9 cellular contexts compared by ENCODE assay signal in genomic region chr16:2720063-2720455, GRCh38. TPM values are rescaled to one million over a fixed set of nuclear protein-coding genes. Genes with fewer than 3 reads are reported as not detected.
DNase-seq lines count a peak whose midpoint lies in the region; ATAC-seq, FAIRE-seq and TF ChIP-seq lines count a peak whose summit lies in the region.
"Had no signal": no experiment of that assay in that cellular context is flagged by ENCODE, and none has a peak within 500 bp of the region (broad histone marks: within the 10 kb centered on the region; RNA-seq: fewer than 3 reads in every experiment).

Gene PRSS27, minus strand, starts transcription at chr16:2720224. Its CDS starts 64 bp downstream, at chr16:2720160.

- H4K12ac ChIP-seq in trophoblast cell (ENCODE audit: low read depth, low read length), result peak within 1 kb of the TSS; percentile 91

- H3K18ac ChIP-seq in trophoblast cell (ENCODE audit: low read length), result peak within 1 kb of the TSS; percentile 84

- CTCF ChIA-PET in RWPE1 (lab: Yijun Ruan, JAX), result interaction anchor here (0.5 to 1.2 kb wide), 4 partner anchors 12 to 190 kb away, joined by 3 to 4 read pairs (median 4); no protein-coding TSS in a partner anchor

- ATAC-seq in DND-41 (ENCODE audit: insufficient read depth, low read depth), result no peak

- peak within 1 kb of the TSS; percentile 21 for H3K4ac ChIP-seq in trophoblast cell (ENCODE audit: low read depth, low read length)

- no peaks in the 10 kb centered on the region for H3K9me3 ChIP-seq in DND-41 (ENCODE audit: insufficient read depth, low read length, severe bottlenecking)
- no peaks in the 10 kb centered on the region for H3K9me3 ChIP-seq in esophagus muscularis mucosa
- no peaks in the 10 kb centered on the region for H3K9me3 ChIP-seq in trophoblast cell (ENCODE audit: insufficient read depth, low read depth, low read length)

- TF ChIP-seq EP300 in esophagus muscularis mucosa (IDR thresholded peaks at IDR 0.05), result no peak

- peak within 1 kb of the TSS; percentile 36 to 74; a peak in 3 of 4 replicates for H3K4me3 ChIP-seq in DND-41 (ENCODE audit: low read depth in 1 of 2, low read length in 2 of 2)
- peak within 1 kb of the TSS; percentile 72 to 86 (median 80) for H3K4me3 ChIP-seq in esophagus muscularis mucosa
- peak within 1 kb of the TSS; percentile 71 for H3K4me3 ChIP-seq in trophoblast cell (ENCODE audit: low read depth, low read length)

- H3K79me2 ChIP-seq in DND-41 (ENCODE audit: insufficient read depth, low read length), result no peaks in the 10 kb centered on the region
- H3K79me2 ChIP-seq in trophoblast cell (ENCODE audit: control insufficient read depth, insufficient read depth, low read length, poor library complexity), result peaks cover 2% of the 10 kb centered on the region

- H4K8ac ChIP-seq in trophoblast cell (ENCODE audit: low read depth, low read length), result peak within 1 kb of the TSS; percentile 93

- intact Hi-C loops in esophagus muscularis mucosa (cut with DNase I), result loop anchor here (2.0 kb wide), 1 partner anchor 33 kb away; the partner anchor contains the start of gene SRRM2

- H3K4me1 ChIP-seq in DND-41 (ENCODE audit: insufficient read depth, low read length), result peaks cover 40% of the 10 kb centered on the region
- peaks cover 14 to 37% (median 31%) of the 10 kb centered on the region in 4 donors for H3K4me1 ChIP-seq in esophagus muscularis mucosa
- H3K4me1 ChIP-seq in trophoblast cell (ENCODE audit: control insufficient read depth in 1 of 2, insufficient read depth in 2 of 2, low read length in 2 of 2), result peaks cover 11% of the 10 kb centered on the region in 2 experiments

- 85% methylated on average over 20 of the region's 27 CpGs for WGBS in esophagus muscularis mucosa
- no CpG with 5 or more reads among the region's 27 CpGs for WGBS in trophoblast cell (ENCODE audit: extremely low coverage, insufficient coverage, insufficient read length)

- no peak within 1 kb of the TSS for H2AK5ac ChIP-seq in trophoblast cell (ENCODE audit: low read length)

- H3K79me1 ChIP-seq in trophoblast cell (ENCODE audit: low read length), result no peaks in the 10 kb centered on the region

- H3K9ac ChIP-seq in DND-41 (ENCODE audit: low read depth, low read length), result peak within 1 kb of the TSS; percentile 88
- H3K9ac ChIP-seq in trophoblast cell (ENCODE audit: low read length), result peak within 1 kb of the TSS; percentile 10

- peaks cover 5% of the 10 kb centered on the region for H3K27me3 ChIP-seq in DND-41 (ENCODE audit: insufficient read depth, low read length, poor library complexity)
- H3K27me3 ChIP-seq in esophagus muscularis mucosa, result peaks cover 0 to 30% (median 2%) of the 10 kb centered on the region in 4 donors
- no peaks in the 10 kb centered on the region for H3K27me3 ChIP-seq in trophoblast cell (ENCODE audit: insufficient read depth, low read length)

- POLR2A ChIA-PET in RWPE1 (lab: Yijun Ruan, JAX; ENCODE audit: low non-redundant PET), result no interaction called here

- FAIRE-seq in D721Med (lab: Jason Lieb, UNC), result no peak

- H2BK120ac ChIP-seq in trophoblast cell (ENCODE audit: insufficient read depth, low read length, poor library complexity), result peak within 1 kb of the TSS; percentile 60

- H4K91ac ChIP-seq in trophoblast cell (ENCODE audit: low read depth, low read length), result peak within 1 kb of the TSS; percentile 82

- no peak for DNase-seq in DND-41
- DNase-seq in RWPE1 (ENCODE audit: low spot score), result no peak
- DNase-seq in esophagus muscularis mucosa (ENCODE audit: extremely low spot score), result no peak
- DNase-seq in trophoblast cell, result peak; percentile 81 to 83
- DNase-seq in D721Med (ENCODE audit: insufficient read length, low spot score), result no peak
- DNase-seq in activated CD8-positive, alpha-beta memory T cell treated with anti-CD3 and anti-CD28 coated beads for 24 hours, result no peak
- DNase-seq in HT-29 (ENCODE audit: low spot score), result no peak
- DNase-seq in NCI-H1930 (lab: John Stamatoyannopoulos, UW), result no peak
- DNase-seq: T-helper 9 cell had no signal

- peak within 1 kb of the TSS; percentile 90 for H3K4me2 ChIP-seq in DND-41 (ENCODE audit: insufficient read depth, low read length)
- H3K4me2 ChIP-seq in trophoblast cell (ENCODE audit: low read length), result peak within 1 kb of the TSS; percentile 84

- H3K36me3 ChIP-seq in DND-41 (ENCODE audit: insufficient read depth, low read length) (no peaks in the 10 kb centered on the region), esophagus muscularis mucosa (no peaks in the 10 kb centered on the region), trophoblast cell (ENCODE audit: control insufficient read depth in 1 of 2, insufficient read depth in 2 of 2, low read length in 2 of 2) (no peaks in the 10 kb centered on the region)

- no peak for TF ChIP-seq CTCF in DND-41 (IDR thresholded peaks at IDR 0.05; ENCODE audit: borderline replicate concordance, extremely low read depth, low read length, poor library complexity, severe bottlenecking)
- TF ChIP-seq CTCF in RWPE1 (conservative IDR thresholded peaks at IDR 0.05; ENCODE audit: low read depth), result no peak
- TF ChIP-seq CTCF in esophagus muscularis mucosa (IDR thresholded peaks at IDR 0.05), result no peak
- no peak for TF ChIP-seq CTCF in D721Med (IDR thresholded peaks at IDR 0.05; ENCODE audit: insufficient read depth, missing control alignments)

- no peak within 1 kb of the TSS for H2BK12ac ChIP-seq in trophoblast cell (ENCODE audit: low read length)

- H3K14ac ChIP-seq in trophoblast cell (ENCODE audit: low read length), result peak within 1 kb of the TSS; percentile 64

- H3K23ac ChIP-seq in trophoblast cell (ENCODE audit: low read length), result no peak within 1 kb of the TSS

- H2AFZ ChIP-seq in DND-41 (ENCODE audit: low read depth, low read length), result peak within 1 kb of the TSS; percentile 95
- H2AFZ ChIP-seq in trophoblast cell (ENCODE audit: insufficient read depth, low read length, poor library complexity), result peak within 1 kb of the TSS; percentile 94

- no peaks in the 10 kb centered on the region; the same call in 1 of the 2 replicates for H4K20me1 ChIP-seq in DND-41 (ENCODE audit: insufficient read depth, low read length)

- TF ChIP-seq POLR2A in esophagus muscularis mucosa (IDR thresholded peaks at IDR 0.05; ENCODE audit: low read depth), result no peak

- H3K27ac ChIP-seq in DND-41 (ENCODE audit: low read length) (peak within 1 kb of the TSS; percentile 79), RWPE1 (peak within 1 kb of the TSS; percentile 90), esophagus muscularis mucosa (replicated peaks in 1 of 4) (peak within 1 kb of the TSS; percentile 73 to 83 (median 78)), trophoblast cell (ENCODE audit: low read depth, low read length) (peak within 1 kb of the TSS; percentile 60)

- peak within 1 kb of the TSS; percentile 67 for H2BK5ac ChIP-seq in trophoblast cell (ENCODE audit: low read depth, low read length, poor library complexity)

RNA-seq across cellular contexts. Expression of gene PRSS27, which starts in this region (rescaled TPM):
- 1 to 10 TPM in 3 of 4 donors, under 1 TPM in 1; 0.75 to 4.2 (median 2.2) TPM for total RNA-seq in esophagus muscularis mucosa
- polyA plus RNA-seq in trophoblast cell (2013), result 0.90 and 1.0 TPM in 2 replicates
- 0.23 and 2.6 TPM in 2 replicates for total RNA-seq in HT-29 (2014; rRNA removed; shearing (Covaris generic))

Comparison
In these comparisons a context has a peak if more than half of its experiments do, and no peak if none do; other contexts are left out.
1. DNase-seq: peak in trophoblast cell (2 of 2); none in DND-41 (single experiment), RWPE1 (single experiment), esophagus muscularis mucosa (single experiment), D721Med (single experiment), activated CD8-positive, alpha-beta memory T cell treated with anti-CD3 and anti-CD28 coated beads for 24 hours (single experiment), HT-29 (single experiment) and NCI-H1930 (0 of 2).
2. Peak in every context shown above with its lines, with median percentiles within 50 percentile points of each other: H3K27ac ChIP-seq and H3K4me3 ChIP-seq.